Comparison of ENCODE assay signal across 15 cellular contexts in genomic region chr2:159144776-159145614, GRCh38.
DNase-seq lines count a peak whose midpoint lies in the region; ATAC-seq and TF ChIP-seq lines count a peak whose summit lies in the region.
"Had no signal": no experiment of that assay in that cellular context is flagged by ENCODE, and none has a peak within 500 bp of the region (broad histone marks: within the 10 kb centered on the region; RNA-seq: fewer than 3 reads in every experiment).

No MANE protein-coding gene starts in this region.

- no peaks in the 10 kb centered on the region for H3K36me3 Mint-ChIP-seq in activated T-helper 1 cell treated with anti-CD3 and anti-CD28 coated beads, Interleukin-12 subunit alpha, Interleukin-12 subunit beta, Interleukin-2, Interleukin-4 antibody, amounts not matched to agents 30 ng/mL and 10 ng/mL and 1 ng/mL, durations not matched to agents 14 hours and 24 hours and 36 hours (ENCODE audit: low read depth)
- H3K36me3 Mint-ChIP-seq in activated naive CD4-positive, alpha-beta T cell treated with anti-CD3 and anti-CD28 coated beads for 36 hours (ENCODE audit: low read depth), result no peaks in the 10 kb centered on the region
- H3K36me3 Mint-ChIP-seq: CD4-positive, alpha-beta memory T cell had no signal

- H3K4me1 ChIP-seq in prostate gland (replicated peaks), result no peaks in the 10 kb centered on the region

- no peaks in the 10 kb centered on the region for H3K27me3 ChIP-seq in prostate gland (replicated peaks; ENCODE audit: insufficient read depth)
- H3K27me3 ChIP-seq: neural progenitor cell, vagina had no signal

- no peak for TF ChIP-seq CTCF in prostate gland (IDR thresholded peaks at IDR 0.05)

- H3K27ac Mint-ChIP-seq in activated T-helper 1 cell treated with anti-CD3 and anti-CD28 coated beads, Interleukin-12 subunit alpha, Interleukin-12 subunit beta, Interleukin-2, Interleukin-4 antibody, amounts not matched to agents 30 ng/mL and 10 ng/mL and 1 ng/mL, durations not matched to agents 14 hours and 24 hours and 36 hours, result no peak overlapping the region
- H3K27ac Mint-ChIP-seq in activated naive CD4-positive, alpha-beta T cell treated with anti-CD3 and anti-CD28 coated beads for 36 hours, result no peak overlapping the region
- H3K27ac Mint-ChIP-seq: neural progenitor cell had no signal

- H3K4me1 Mint-ChIP-seq in activated T-helper 1 cell treated with anti-CD3 and anti-CD28 coated beads, Interleukin-12 subunit alpha, Interleukin-12 subunit beta, Interleukin-2, Interleukin-4 antibody, amounts not matched to agents 30 ng/mL and 10 ng/mL and 1 ng/mL, durations not matched to agents 14 hours and 24 hours and 36 hours (ENCODE audit: low read depth), result peaks cover 12% of the 10 kb centered on the region
- peaks cover 12% of the 10 kb centered on the region for H3K4me1 Mint-ChIP-seq in activated naive CD4-positive, alpha-beta T cell treated with anti-CD3 and anti-CD28 coated beads for 36 hours (ENCODE audit: low read depth)

- TF ChIP-seq POLR2A in erythroblast (IDR thresholded peaks at IDR 0.05; ENCODE audit: low read length), result no peak
- TF ChIP-seq POLR2A in prostate gland (IDR thresholded peaks at IDR 0.05), result no peak

- CTCF ChIA-PET in activated naive CD4-positive, alpha-beta T cell treated with anti-CD3 and anti-CD28 coated beads for 36 hours (lab: Charles Lee), result interaction anchor here (1.6 kb wide), 1 partner anchor 15 kb away, joined by 4 read pairs; no protein-coding TSS in a partner anchor

- no peak overlapping the region for H3K4me3 Mint-ChIP-seq in activated T-helper 1 cell treated with anti-CD3 and anti-CD28 coated beads, Interleukin-12 subunit alpha, Interleukin-12 subunit beta, Interleukin-2, Interleukin-4 antibody, amounts not matched to agents 30 ng/mL and 10 ng/mL and 1 ng/mL, durations not matched to agents 14 hours and 24 hours and 36 hours
- no peak overlapping the region for H3K4me3 Mint-ChIP-seq in activated naive CD4-positive, alpha-beta T cell treated with anti-CD3 and anti-CD28 coated beads for 36 hours
- H3K4me3 Mint-ChIP-seq: neural progenitor cell had no signal

- WGBS in prostate gland, result 90% methylated on average over 9 of the region's 9 CpGs

- H3K9me3 Mint-ChIP-seq in activated T-helper 1 cell treated with anti-CD3 and anti-CD28 coated beads, Interleukin-12 subunit alpha, Interleukin-12 subunit beta, Interleukin-2, Interleukin-4 antibody, amounts not matched to agents 30 ng/mL and 10 ng/mL and 1 ng/mL, durations not matched to agents 14 hours and 24 hours and 36 hours, result no peaks in the 10 kb centered on the region
- no peaks in the 10 kb centered on the region for H3K9me3 Mint-ChIP-seq in activated naive CD4-positive, alpha-beta T cell treated with anti-CD3 and anti-CD28 coated beads for 36 hours

- intact Hi-C loops in prostate gland (cut with DNase I), result no loop called here
- intact Hi-C loops in activated T-helper 1 cell treated with anti-CD3 and anti-CD28 coated beads, Interleukin-12 subunit alpha, Interleukin-12 subunit beta, Interleukin-2, Interleukin-4 antibody, amounts not matched to agents 30 ng/mL and 10 ng/mL and 1 ng/mL, durations not matched to agents 14 hours and 24 hours and 36 hours (cut with micrococcal nuclease), result no loop called here
- intact Hi-C loops in activated naive CD4-positive, alpha-beta T cell treated with anti-CD3 and anti-CD28 coated beads for 36 hours (cut with micrococcal nuclease), result no loop called here

- no peaks in the 10 kb centered on the region for H3K36me3 ChIP-seq in prostate gland
- H3K36me3 ChIP-seq: neural progenitor cell, vagina had no signal

- DNase-seq in erythroblast (lab: John Stamatoyannopoulos, UW) (peak; percentile 18 to 35), prostate gland (ENCODE audit: low spot score) (no peak)
- no peak for DNase-seq in activated T-helper 1 cell treated with anti-CD3 and anti-CD28 coated beads, Interleukin-12 subunit alpha, Interleukin-12 subunit beta, Interleukin-2, Interleukin-4 antibody, amounts not matched to agents 30 ng/mL and 10 ng/mL and 1 ng/mL, durations not matched to agents 14 hours and 24 hours and 36 hours (ENCODE audit: low spot score)
- DNase-seq in activated naive CD4-positive, alpha-beta T cell treated with anti-CD3 and anti-CD28 coated beads for 36 hours, result no peak
- DNase-seq: amniotic stem cell, dermis blood vessel endothelial cell, H7, NCI-H1694 had no signal

- no peaks in the 10 kb centered on the region for H3K27me3 Mint-ChIP-seq in activated T-helper 1 cell treated with anti-CD3 and anti-CD28 coated beads, Interleukin-12 subunit alpha, Interleukin-12 subunit beta, Interleukin-2, Interleukin-4 antibody, amounts not matched to agents 30 ng/mL and 10 ng/mL and 1 ng/mL, durations not matched to agents 14 hours and 24 hours and 36 hours (ENCODE audit: insufficient read depth)
- peaks cover 3% of the 10 kb centered on the region for H3K27me3 Mint-ChIP-seq in activated naive CD4-positive, alpha-beta T cell treated with anti-CD3 and anti-CD28 coated beads for 36 hours (ENCODE audit: low read depth)

- no peak overlapping the region for H3K27ac ChIP-seq in prostate gland
- H3K27ac ChIP-seq: neural progenitor cell, vagina had no signal

- no peak overlapping the region for H3K4me3 ChIP-seq in prostate gland
- H3K4me3 ChIP-seq: neural progenitor cell, vagina had no signal

- H3K9me3 ChIP-seq in prostate gland, result no peaks in the 10 kb centered on the region
- H3K9me3 ChIP-seq: vagina had no signal

- peak; percentile 80 for ATAC-seq in GM18520 (IDR thresholded peaks at IDR 0.05; ENCODE audit: unreplicated experiment)
- peak; percentile 91 for ATAC-seq in GM21390 (IDR thresholded peaks at IDR 0.05; ENCODE audit: unreplicated experiment)
- peak; percentile 93 for ATAC-seq in HG03175 (IDR thresholded peaks at IDR 0.05; ENCODE audit: unreplicated experiment)
- ATAC-seq in GM19035 (IDR thresholded peaks at IDR 0.05; ENCODE audit: unreplicated experiment), result no peak

Comparison
In these comparisons a context has a peak if more than half of its experiments do, and no peak if none do; other contexts are left out.
1. DNase-seq: peak in erythroblast (2 of 2); none in prostate gland (single experiment), activated T-helper 1 cell treated with anti-CD3 and anti-CD28 coated beads, Interleukin-12 subunit alpha, Interleukin-12 subunit beta, Interleukin-2, Interleukin-4 antibody, amounts not matched to agents 30 ng/mL and 10 ng/mL and 1 ng/mL, durations not matched to agents 14 hours and 24 hours and 36 hours (single experiment) and activated naive CD4-positive, alpha-beta T cell treated with anti-CD3 and anti-CD28 coated beads for 36 hours (single experiment).